In genomic region chr20:44471481-44471882, GRCh38 we compare ENCODE assay signal across 9 cellular contexts.
A peak's percentile ranks its signal among the peaks of the same experiment; 100 is the strongest.
DNase-seq lines count a peak whose midpoint lies in the region; ATAC-seq and TF ChIP-seq lines count a peak whose summit lies in the region.
"Had no signal": no experiment of that assay in that cellular context is flagged by ENCODE, and none has a peak within 500 bp of the region (broad histone marks: within the 10 kb centered on the region; RNA-seq: fewer than 3 reads in every experiment).

No MANE protein-coding gene starts in this region.

- DNase-seq in GM12864 (ENCODE audit: low read depth) = no peak
- DNase-seq in OCI-M1 (lab: John Stamatoyannopoulos, UW) = peak; percentile 50
- DNase-seq in erythroblast (lab: John Stamatoyannopoulos, UW) = peak; percentile 31 to 36
- no peak for DNase-seq in retinal pigment epithelial cell (ENCODE audit: low read depth)
- DNase-seq in activated T-cell treated with anti-CD3 and anti-CD28 coated beads, Interleukin-2, amount 50 U/mL, for 1 hour = no peak
- no peak for DNase-seq in activated CD4-positive, CD25-positive, alpha-beta regulatory T cell (lab: John Stamatoyannopoulos, UW)
- DNase-seq: activated effector memory CD4-positive, alpha-beta T cell treated with Interleukin-2 at 50 U/mL for 16 hours; stimulated activated CD4-positive, alpha-beta T cell treated with anti-CD3 and anti-CD28 coated beads, Interleukin-15, amount 100 ng/mL, for 24 hours had no signal

- ATAC-seq in HG02938 (IDR thresholded peaks at IDR 0.05; ENCODE audit: unreplicated experiment) = no peak

- H3K4me3 ChIP-seq in GM12864 (ENCODE audit: low read depth, low read length) = no peak overlapping the region
- no peak overlapping the region for H3K4me3 ChIP-seq in retinal pigment epithelial cell (ENCODE audit: low read length)

- TF ChIP-seq CTCF in GM12864 (IDR thresholded peaks at IDR 0.05; ENCODE audit: low read depth, low read length, missing control alignments) (peak; percentile 36), retinal pigment epithelial cell (conservative IDR thresholded peaks at IDR 0.05; ENCODE audit: low read depth, low read length) (peak; percentile 48)

- no peak for TF ChIP-seq POLR2A in erythroblast (IDR thresholded peaks at IDR 0.05; ENCODE audit: low read length)

Comparison
In these comparisons a context has a peak if more than half of its experiments do, and no peak if none do; other contexts are left out.
1. DNase-seq: peak in OCI-M1 (single experiment) and erythroblast (2 of 2); none in GM12864 (single experiment), retinal pigment epithelial cell (single experiment), activated T-cell treated with anti-CD3 and anti-CD28 coated beads, Interleukin-2, amount 50 U/mL, for 1 hour (single experiment) and activated CD4-positive, CD25-positive, alpha-beta regulatory T cell (0 of 4).